ENCODE assay signal across 13 cellular contexts in the genomic region with DNA sequence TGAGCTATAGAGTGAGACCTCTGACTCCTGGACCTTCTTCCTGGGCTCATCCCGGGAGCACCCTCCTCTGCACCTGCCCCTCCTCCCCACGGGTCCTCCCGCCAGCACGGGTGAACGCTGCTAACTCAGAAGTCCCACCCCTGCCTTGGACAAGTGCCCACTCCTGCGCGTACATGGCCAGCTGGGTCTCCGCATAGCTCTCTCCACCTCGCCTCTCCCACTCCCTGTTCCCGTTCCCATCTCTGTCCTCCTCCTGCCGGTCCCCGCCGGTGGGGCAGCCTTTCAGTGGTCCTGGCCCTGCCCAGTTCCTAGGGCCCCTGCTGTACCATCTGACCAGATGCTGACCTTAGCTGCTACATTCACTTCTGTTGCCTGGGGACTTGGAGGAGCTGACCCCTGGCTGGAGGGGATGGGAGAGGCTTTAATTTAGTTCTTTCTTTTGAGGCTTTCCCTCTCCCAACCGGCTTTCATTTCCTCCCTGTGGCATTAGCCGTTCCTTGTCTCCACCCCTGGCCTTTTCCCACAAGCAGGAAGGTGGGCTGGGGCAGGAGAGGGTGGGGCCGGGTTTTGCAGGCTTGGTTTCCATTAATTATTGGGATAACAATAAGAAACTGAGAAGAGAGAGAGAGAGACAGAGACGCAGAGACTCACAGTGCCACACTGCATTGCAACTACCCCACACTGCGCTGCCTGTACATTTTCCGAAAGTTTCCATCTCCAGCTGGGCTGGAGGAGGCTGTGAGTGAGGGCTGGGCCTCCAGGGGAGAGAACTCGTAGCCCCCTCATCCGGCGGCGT.
DNase-seq lines count a peak whose midpoint lies in the region; ATAC-seq, FAIRE-seq and TF ChIP-seq lines count a peak whose summit lies in the region.
"Had no signal": no experiment of that assay in that cellular context is flagged by ENCODE, and none has a peak within 500 bp of the region (broad histone marks: within the 10 kb centered on the region; RNA-seq: fewer than 3 reads in every experiment).

No MANE protein-coding gene starts in this region.

- no peaks in the 10 kb centered on the region for H3K23me2 ChIP-seq in H1 (ENCODE audit: low read depth, low read length)

- H3K14ac ChIP-seq in H1 (ENCODE audit: insufficient read length), result no peak overlapping the region
- no peak overlapping the region for H3K14ac ChIP-seq in mesenchymal stem cell (ENCODE audit: low read length in 2 of 2)

- no peak for FAIRE-seq in H1 (lab: Jason Lieb, UNC)
- FAIRE-seq: frontal cortex had no signal

- H3K9me3 Mint-ChIP-seq in activated T-helper 17 cell treated with anti-CD3 and anti-CD28 coated beads, Interleukin-2, amount 50 U/mL, for 72 hours, result no peaks in the 10 kb centered on the region
- H3K9me3 Mint-ChIP-seq: activated CD4-positive, alpha-beta memory T cell treated with anti-CD3 and anti-CD28 coated beads for 36 hours had no signal

- H3K4me3 Mint-ChIP-seq in activated T-helper 17 cell treated with anti-CD3 and anti-CD28 coated beads, Interleukin-2, amount 50 U/mL, for 72 hours, result no peak overlapping the region
- H3K4me3 Mint-ChIP-seq: activated CD4-positive, alpha-beta memory T cell treated with anti-CD3 and anti-CD28 coated beads for 36 hours; activated naive CD8-positive, alpha-beta T cell treated with anti-CD3 and anti-CD28 coated beads, Interleukin-2, amount 10 ng/mL, durations not matched to agents 7 days and 5 days had no signal

- H4K91ac ChIP-seq in H1 (replicated peaks; ENCODE audit: insufficient read length, low read length), result no peak overlapping the region
- no peak overlapping the region for H4K91ac ChIP-seq in mesenchymal stem cell (ENCODE audit: low read length)

- TF ChIP-seq EP300 in H1 (IDR thresholded peaks at IDR 0.05; ENCODE audit: borderline replicate concordance in 1 of 2, low read depth in 2 of 2, low read length in 2 of 2), result no peak

- no peak for TF ChIP-seq POLR2A in H1 (IDR thresholded peaks at IDR 0.05; ENCODE audit: control extremely low read depth in 1 of 2, low read depth in 2 of 2, low read length in 2 of 2)

- H4K20me1 ChIP-seq in H1 (replicated peaks in 1 of 2; ENCODE audit: control insufficient read depth in 1 of 2, insufficient read depth in 2 of 2, low read length in 2 of 2), result no peaks in the 10 kb centered on the region

- POLR2A ChIA-PET in H1 (lab: Charles Lee; ENCODE audit: partially characterized antibody) (no interaction called here), HEK293T (lab: Yijun Ruan, JAX) (no interaction called here)

- H2AK5ac ChIP-seq in H1 (ENCODE audit: low read depth, low read length), result no peak overlapping the region
- no peak overlapping the region for H2AK5ac ChIP-seq in mesenchymal stem cell (ENCODE audit: low read length, severe bottlenecking)

- H2AFZ ChIP-seq in H1 (ENCODE audit: low read length) (peak overlapping the region; percentile 11; the same call in 1 of the 2 replicates), mesenchymal stem cell (ENCODE audit: low read depth, low read length) (no peak overlapping the region)

- H3K4ac ChIP-seq in H1 (replicated peaks; ENCODE audit: insufficient read length, low read depth, low read length) (no peak overlapping the region), mesenchymal stem cell (ENCODE audit: low read depth in 1 of 2, low read length in 2 of 2) (no peak overlapping the region)

- H3K18ac ChIP-seq in H1 (ENCODE audit: extremely low read depth, low read length) (no peak overlapping the region), mesenchymal stem cell (ENCODE audit: low read depth in 1 of 2, low read length in 2 of 2) (no peak overlapping the region)

- DNase-seq in SJCRH30, result peak; percentile 37 to 44
- DNase-seq in H1 (ENCODE audit: low read depth in 1 of 2, low spot score in 2 of 2), result no peak
- DNase-seq in mesenchymal stem cell, result no peak
- DNase-seq in thoracic aorta (ENCODE audit: low spot score), result no peak
- no peak for DNase-seq in HEK293T (ENCODE audit: extremely low spot score)
- DNase-seq in activated CD4-positive, alpha-beta T cell treated with anti-CD3 and anti-CD28 coated beads for 4 hours, result no peak
- DNase-seq: activated CD4-positive, alpha-beta memory T cell treated with anti-CD3 and anti-CD28 coated beads for 36 hours; activated naive CD8-positive, alpha-beta T cell treated with anti-CD3 and anti-CD28 coated beads, Interleukin-2, amount 10 ng/mL, durations not matched to agents 7 days and 5 days; DND-41; NCI-H1436 had no signal

- no peaks in the 10 kb centered on the region for H3K79me2 ChIP-seq in H1 (ENCODE audit: control insufficient read depth in 1 of 2, insufficient read depth in 2 of 2, low read length in 2 of 2)

- H3K9ac ChIP-seq in H1 (replicated peaks in 1 of 4; ENCODE audit: extremely low read depth in 1 of 4, low read depth in 3 of 4, low read length in 3 of 4) (no peak overlapping the region), mesenchymal stem cell (ENCODE audit: low read length) (peak overlapping the region; percentile 83)

- H3K36me3 Mint-ChIP-seq in activated T-helper 17 cell treated with anti-CD3 and anti-CD28 coated beads, Interleukin-2, amount 50 U/mL, for 72 hours (ENCODE audit: low read depth), result no peaks in the 10 kb centered on the region
- H3K36me3 Mint-ChIP-seq: activated CD4-positive, alpha-beta memory T cell treated with anti-CD3 and anti-CD28 coated beads for 36 hours; activated naive CD8-positive, alpha-beta T cell treated with anti-CD3 and anti-CD28 coated beads, Interleukin-2, amount 10 ng/mL, durations not matched to agents 7 days and 5 days had no signal

- no peak for ATAC-seq in thoracic aorta (ENCODE audit: insufficient number of reproducible peaks, low FRiP score, low read depth)
- no peak for ATAC-seq in activated T-helper 17 cell treated with anti-CD3 and anti-CD28 coated beads, Interleukin-2, amount 50 U/mL, for 72 hours (replicated peaks)
- ATAC-seq: HCT116 had no signal

- no peak overlapping the region for H2BK120ac ChIP-seq in H1 (replicated peaks; ENCODE audit: low read depth, low read length)
- no peak overlapping the region for H2BK120ac ChIP-seq in mesenchymal stem cell (ENCODE audit: low read depth, low read length)

- H3K27me3 ChIP-seq in SJCRH30, result peaks cover 9% of the 10 kb centered on the region; the same call in 1 of the 2 replicates
- no peaks in the 10 kb centered on the region for H3K27me3 ChIP-seq in H1 (replicated peaks in 1 of 4; ENCODE audit: control insufficient read depth in 3 of 4, extremely low read depth in 1 of 4, insufficient read depth in 3 of 4, low read length in 3 of 4)
- peaks cover 9 to 11% of the 10 kb centered on the region in 2 experiments for H3K27me3 ChIP-seq in mesenchymal stem cell (ENCODE audit: control insufficient read depth in 1 of 2, insufficient read depth in 1 of 2, low read length in 2 of 2)
- no peaks in the 10 kb centered on the region for H3K27me3 ChIP-seq in thoracic aorta (replicated peaks; ENCODE audit: insufficient read depth)

- TF ChIP-seq CTCF in H1 (IDR thresholded peaks at IDR 0.05; ENCODE audit: control extremely low read depth in 1 of 3, insufficient read depth in 1 of 3, low read depth in 1 of 3, low read length in 3 of 3), result no peak
- TF ChIP-seq CTCF in thoracic aorta (IDR thresholded peaks at IDR 0.05), result no peak

- H3K23ac ChIP-seq in H1 (ENCODE audit: insufficient read length) (no peak overlapping the region), mesenchymal stem cell (ENCODE audit: low read length in 2 of 2) (no peak overlapping the region)

- H4K8ac ChIP-seq in H1 (ENCODE audit: extremely low read depth, insufficient read depth, low read length) (no peak overlapping the region), mesenchymal stem cell (ENCODE audit: low read length) (no peak overlapping the region)

- no peak overlapping the region for H3K4me2 ChIP-seq in H1 (ENCODE audit: insufficient read depth in 1 of 2, low read depth in 2 of 2, low read length in 2 of 2)
- H3K4me2 ChIP-seq in mesenchymal stem cell (ENCODE audit: low read length, poor library complexity, severe bottlenecking), result no peak overlapping the region

- no peak overlapping the region for H2BK5ac ChIP-seq in H1 (ENCODE audit: low read depth, low read length)
- H2BK5ac ChIP-seq in mesenchymal stem cell (ENCODE audit: low read depth, low read length, poor library complexity, severe bottlenecking), result no peak overlapping the region

- no peaks in the 10 kb centered on the region for H3K4me1 Mint-ChIP-seq in activated T-helper 17 cell treated with anti-CD3 and anti-CD28 coated beads, Interleukin-2, amount 50 U/mL, for 72 hours
- H3K4me1 Mint-ChIP-seq: activated naive CD8-positive, alpha-beta T cell treated with anti-CD3 and anti-CD28 coated beads, Interleukin-2, amount 10 ng/mL, durations not matched to agents 7 days and 5 days had no signal

- WGBS in H1 (ENCODE audit: extremely low coverage in 1 of 2, insufficient coverage in 1 of 2, insufficient read length in 1 of 2, insufficient replicate concordance in 2 of 2, low coverage in 1 of 2, low lambda C conversion rate in 2 of 2, missing lambda C conversion rate in 1 of 2), 2 experiments, result 86% methylated on average over 23 of the region's 23 CpGs; no CpG with 5 or more reads in 1 of the 2 experiments
- 86% methylated on average over 16 of the region's 23 CpGs for WGBS in mesenchymal stem cell

- H2BK12ac ChIP-seq in H1 (ENCODE audit: low read depth, low read length) (no peak overlapping the region), mesenchymal stem cell (ENCODE audit: low read length in 2 of 2) (no peak overlapping the region)

- no peak overlapping the region for H4K5ac ChIP-seq in H1 (ENCODE audit: insufficient read length, low read depth, low read length)

- H2BK20ac ChIP-seq in H1 (ENCODE audit: low read length), result no peak overlapping the region

- H3K4me3 ChIP-seq in SJCRH30 (no peak overlapping the region), H1 (ENCODE audit: extremely low read depth in 1 of 4, insufficient read depth in 2 of 4, low read depth in 3 of 4, low read length in 4 of 4) (no peak overlapping the region), mesenchymal stem cell (ENCODE audit: insufficient read depth in 1 of 2, low read depth in 1 of 2, low read length in 2 of 2) (peak overlapping the region in 1 of 2 experiments; percentile 65), thoracic aorta (peak overlapping the region; percentile 32)

- H3K9me3 ChIP-seq in SJCRH30 (replicated peaks) (peaks cover 4% of the 10 kb centered on the region; the same call in 1 of the 2 replicates), H1 (ENCODE audit: insufficient read depth in 2 of 2, low read depth in 1 of 2, low read length in 1 of 2) (no peaks in the 10 kb centered on the region), mesenchymal stem cell (ENCODE audit: control insufficient read depth, low read length) (peaks cover 6% of the 10 kb centered on the region), thoracic aorta (no peaks in the 10 kb centered on the region)

- H3K4me1 ChIP-seq in SJCRH30, result no peaks in the 10 kb centered on the region; the same call in 1 of the 2 replicates
- peaks cover 0 to 8% (median 0%) of the 10 kb centered on the region in 4 experiments; a peak in 3 of 7 replicates for H3K4me1 ChIP-seq in H1 (replicated peaks in 1 of 4; ENCODE audit: control insufficient read depth in 3 of 4, insufficient read depth in 4 of 4, low read length in 3 of 4)
- peaks cover 3% of the 10 kb centered on the region for H3K4me1 ChIP-seq in mesenchymal stem cell (ENCODE audit: control insufficient read depth, insufficient read depth, low read depth, low read length)
- peaks cover 0 to 5% of the 10 kb centered on the region in 2 donors for H3K4me1 ChIP-seq in thoracic aorta (ENCODE audit: control insufficient read depth in 1 of 2, low read depth in 2 of 2)

- H3K36me3 ChIP-seq in SJCRH30 (no peaks in the 10 kb centered on the region), H1 (ENCODE audit: control insufficient read depth in 2 of 4, insufficient read depth in 4 of 4, low read length in 3 of 4) (no peaks in the 10 kb centered on the region), mesenchymal stem cell (ENCODE audit: control insufficient read depth in 1 of 2, insufficient read depth in 2 of 2, low read depth in 1 of 2, low read length in 2 of 2) (no peaks in the 10 kb centered on the region), thoracic aorta (no peaks in the 10 kb centered on the region)

- H3K79me1 ChIP-seq in H1 (ENCODE audit: low read depth, low read length) (no peaks in the 10 kb centered on the region), mesenchymal stem cell (replicated peaks; ENCODE audit: low read length, poor library complexity, severe bottlenecking) (no peaks in the 10 kb centered on the region)

- peak overlapping the region; percentile 72; the same call in 1 of the 2 replicates for H2BK15ac ChIP-seq in H1 (ENCODE audit: low read length)
- H2BK15ac ChIP-seq in mesenchymal stem cell (ENCODE audit: low read depth, poor library complexity, severe bottlenecking), result no peak overlapping the region

- H3K27me3 Mint-ChIP-seq in activated T-helper 17 cell treated with anti-CD3 and anti-CD28 coated beads, Interleukin-2, amount 50 U/mL, for 72 hours, result peaks cover 20% of the 10 kb centered on the region

- no peak overlapping the region for H3K27ac ChIP-seq in SJCRH30
- no peak overlapping the region for H3K27ac ChIP-seq in H1 (ENCODE audit: low read depth, low read length)
- H3K27ac ChIP-seq in mesenchymal stem cell (ENCODE audit: low read length, poor library complexity, severe bottlenecking), result no peak overlapping the region
- no peak overlapping the region for H3K27ac ChIP-seq in thoracic aorta

- no peak; a peak in 1 of 4 replicates for TF ChIP-seq RAD21 in H1 (IDR thresholded peaks at IDR 0.05 in 1 of 2, conservative IDR thresholded peaks at IDR 0.05 in 1 of 2; ENCODE audit: low read depth in 2 of 2, low read length in 2 of 2)

- CTCF ChIA-PET in H1 (lab: Charles Lee; ENCODE audit: partially characterized antibody), result interaction anchor here (1.0 to 1.7 kb wide), 4 partner anchors 20 to 63 kb away, joined by 3 to 7 read pairs (median 5); no protein-coding TSS in a partner anchor
- CTCF ChIA-PET in HEK293T (lab: Yijun Ruan, JAX), result interaction anchor here (0.5 to 1.4 kb wide), 3 partner anchors 11 to 543 kb away, joined by 3 to 5 read pairs (median 4); no protein-coding TSS in a partner anchor

- no peak overlapping the region for H3K56ac ChIP-seq in H1 (replicated peaks; ENCODE audit: insufficient read length, low read depth, low read length)

- no peak overlapping the region for H3K27ac Mint-ChIP-seq in activated T-helper 17 cell treated with anti-CD3 and anti-CD28 coated beads, Interleukin-2, amount 50 U/mL, for 72 hours
- H3K27ac Mint-ChIP-seq: activated CD4-positive, alpha-beta memory T cell treated with anti-CD3 and anti-CD28 coated beads for 36 hours; activated naive CD8-positive, alpha-beta T cell treated with anti-CD3 and anti-CD28 coated beads, Interleukin-2, amount 10 ng/mL, durations not matched to agents 7 days and 5 days had no signal

Comparison
In these comparisons a context has a peak if more than half of its experiments do, and no peak if none do; other contexts are left out.
1. DNase-seq: peak in SJCRH30 (2 of 2); none in H1 (0 of 2), mesenchymal stem cell (single experiment), thoracic aorta (single experiment), HEK293T (single experiment) and activated CD4-positive, alpha-beta T cell treated with anti-CD3 and anti-CD28 coated beads for 4 hours (0 of 2).